ENCODE assay signal across 8 cellular contexts in the genomic region with DNA sequence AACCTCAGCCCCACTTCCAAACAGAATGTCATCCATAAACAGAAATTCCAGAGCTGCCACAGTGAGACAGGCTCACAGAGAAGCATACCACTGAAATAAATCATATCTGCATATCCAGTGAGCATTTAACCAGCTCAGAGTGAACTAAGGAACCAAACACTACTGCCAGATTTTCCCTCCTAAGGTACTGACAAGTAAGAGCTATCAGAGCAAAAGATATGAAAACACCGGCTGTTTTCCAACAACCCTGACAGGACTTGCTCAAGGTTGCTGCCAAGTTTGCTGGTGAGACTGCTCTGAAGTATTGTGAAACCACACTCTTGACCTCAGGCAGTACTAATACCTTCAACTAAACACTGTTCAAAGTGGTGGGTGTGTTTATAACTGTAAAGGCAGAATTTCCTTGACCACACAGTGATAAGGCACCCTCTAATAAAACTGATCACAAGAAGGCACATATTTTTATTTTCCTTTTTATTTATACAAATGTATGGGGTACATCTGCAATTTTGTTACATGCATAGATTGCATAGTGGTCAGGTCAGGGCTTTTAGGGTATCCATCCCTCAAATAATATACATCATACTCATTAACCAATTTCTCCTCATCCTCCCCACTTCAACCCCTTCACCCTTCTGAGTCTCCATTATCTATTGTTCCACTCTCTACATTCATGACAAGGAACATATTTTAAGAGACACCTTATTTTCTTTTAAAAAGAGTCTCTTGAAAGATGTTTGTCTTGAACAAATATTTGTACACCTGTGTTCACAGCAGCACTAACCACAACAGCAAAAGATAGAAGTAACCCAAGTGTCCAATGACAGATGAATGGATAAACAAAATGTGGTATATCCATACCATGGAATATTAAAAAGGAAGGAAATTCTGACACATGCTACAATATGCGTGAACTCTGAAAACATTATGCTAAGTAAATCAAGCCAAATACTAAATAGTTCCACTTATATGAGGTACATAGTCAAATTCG. TPM values are rescaled to one million over a fixed set of nuclear protein-coding genes. Genes with fewer than 3 reads are reported as not detected.
DNase-seq lines count a peak whose midpoint lies in the region; ATAC-seq lines count a peak whose summit lies in the region.

No MANE protein-coding gene starts in this region.

- no peak overlapping the region for H4K8ac ChIP-seq in neuronal stem cell (ENCODE audit: low read depth, low read length)

- no peak overlapping the region for H2AFZ ChIP-seq in ACC112 (ENCODE audit: low read length, unreplicated experiment)
- no peak overlapping the region for H2AFZ ChIP-seq in neuronal stem cell (ENCODE audit: low read length)

- no peak overlapping the region for H3K23ac ChIP-seq in neuronal stem cell (ENCODE audit: low read depth, low read length, poor library complexity)

- H3K27ac ChIP-seq in ACC112 (ENCODE audit: low read depth, low read length) (peak overlapping the region; percentile 75), neuronal stem cell (replicated peaks; ENCODE audit: low read length) (no peak overlapping the region)
- H3K27ac ChIP-seq in naive thymus-derived CD4-positive, alpha-beta T cell (ENCODE audit: low read depth, low read length), result no peak overlapping the region

- intact Hi-C loops in naive thymus-derived CD4-positive, alpha-beta T cell (cut with micrococcal nuclease), result loop anchor here in 1 of 2 donors (2.0 kb wide), 2 partner anchors 15 to 17 kb away; a partner anchor contains a TSS

- no peak overlapping the region for H2BK12ac ChIP-seq in neuronal stem cell (ENCODE audit: low read length)

- no peak overlapping the region for H2BK15ac ChIP-seq in neuronal stem cell (ENCODE audit: low read length)

- peaks cover 30 to 86% (median 79%) of the 10 kb centered on the region in 7 donors for H3K4me1 Mint-ChIP-seq in naive thymus-derived CD4-positive, alpha-beta T cell

- H4K91ac ChIP-seq in neuronal stem cell (ENCODE audit: low read depth, low read length, poor library complexity), result no peak overlapping the region

- no peak overlapping the region for H2BK5ac ChIP-seq in neuronal stem cell (ENCODE audit: low read length)

- peak; percentile 72 for ATAC-seq in GM18502 (IDR thresholded peaks at IDR 0.05; ENCODE audit: poor library complexity, unreplicated experiment)
- peak; percentile 64 for ATAC-seq in HG02938 (IDR thresholded peaks at IDR 0.05; ENCODE audit: unreplicated experiment)
- peak; percentile 51 for ATAC-seq in naive thymus-derived CD4-positive, alpha-beta T cell

- no peaks in the 10 kb centered on the region for H3K36me3 ChIP-seq in ACC112 (ENCODE audit: insufficient read depth, low read length)
- H3K36me3 ChIP-seq in naive thymus-derived CD4-positive, alpha-beta T cell (ENCODE audit: control insufficient read depth in 2 of 3, insufficient read depth in 3 of 3, low read length in 3 of 3), result no peaks in the 10 kb centered on the region
- H3K36me3 ChIP-seq in neuronal stem cell (replicated peaks in 1 of 2; ENCODE audit: control insufficient read depth in 2 of 2, insufficient read depth in 2 of 2, low read length in 2 of 2), result no peaks in the 10 kb centered on the region

- no peak overlapping the region for H3K4me2 ChIP-seq in neuronal stem cell (ENCODE audit: insufficient read depth, low read length, poor library complexity, severe bottlenecking)

- H3K4me3 ChIP-seq in ACC112 (ENCODE audit: low read depth, low read length) (peak overlapping the region; percentile 61), neuronal stem cell (ENCODE audit: low read length in 2 of 2) (no peak overlapping the region)
- H3K4me3 ChIP-seq in naive thymus-derived CD4-positive, alpha-beta T cell (ENCODE audit: low read length), result no peak overlapping the region

- H3K9ac ChIP-seq in neuronal stem cell (ENCODE audit: low read depth, low read length, poor library complexity), result no peak overlapping the region

- no peak overlapping the region for H3K18ac ChIP-seq in neuronal stem cell (ENCODE audit: low read length)

- H3K14ac ChIP-seq in neuronal stem cell (ENCODE audit: low read length), result no peak overlapping the region

- peak overlapping the region in 7 of 10 donors; percentile 2 to 67 (median 39) for H3K4me3 Mint-ChIP-seq in naive thymus-derived CD4-positive, alpha-beta T cell

- H3K9me3 ChIP-seq in naive thymus-derived CD4-positive, alpha-beta T cell (ENCODE audit: control insufficient read depth in 2 of 3, low read length in 3 of 3), result no peaks in the 10 kb centered on the region
- H3K9me3 ChIP-seq in neuronal stem cell (replicated peaks in 1 of 2; ENCODE audit: control insufficient read depth in 2 of 2, insufficient read depth in 1 of 2, low read depth in 1 of 2, low read length in 2 of 2), result no peaks in the 10 kb centered on the region

- no peak overlapping the region for H2AK5ac ChIP-seq in neuronal stem cell (ENCODE audit: low read depth, low read length)

- H3K9me3 Mint-ChIP-seq in naive thymus-derived CD4-positive, alpha-beta T cell, result no peaks in the 10 kb centered on the region

- DNase-seq in NOMO-1 (lab: John Stamatoyannopoulos, UW; ENCODE audit: unreplicated experiment in 2 of 2) (peak; percentile 18 to 60), dermis blood vessel endothelial cell (peak; percentile 68), neuronal stem cell (ENCODE audit: low spot score) (no peak), foreskin melanocyte (no peak)
- no peak for DNase-seq in naive thymus-derived CD4-positive, alpha-beta T cell

- H3K4me1 ChIP-seq in ACC112 (ENCODE audit: control insufficient read depth, insufficient read depth, low read length, unreplicated experiment), result peaks cover 56% of the 10 kb centered on the region
- peaks cover 29 to 31% of the 10 kb centered on the region in 2 donors for H3K4me1 ChIP-seq in naive thymus-derived CD4-positive, alpha-beta T cell (ENCODE audit: control insufficient read depth in 2 of 2, insufficient read depth in 2 of 2, low read length in 2 of 2)
- no peaks in the 10 kb centered on the region for H3K4me1 ChIP-seq in neuronal stem cell (ENCODE audit: control insufficient read depth in 2 of 2, insufficient read depth in 1 of 2, low read depth in 1 of 2, low read length in 2 of 2)

- H3K79me2 ChIP-seq in ACC112 (ENCODE audit: control insufficient read depth, insufficient read depth, low read length, unreplicated experiment), result peaks cover 19% of the 10 kb centered on the region

- H3K36me3 Mint-ChIP-seq in naive thymus-derived CD4-positive, alpha-beta T cell, result peaks cover 0 to 23% (median 4%) of the 10 kb centered on the region in 5 donors

- POLR2A ChIA-PET in naive thymus-derived CD4-positive, alpha-beta T cell (lab: Charles Lee), result interaction anchor here (1.1 to 2.0 kb wide), 3 partner anchors 14 to 16 kb away, joined by 3 to 5 read pairs (median 4); no protein-coding TSS in a partner anchor

- CTCF ChIA-PET in naive thymus-derived CD4-positive, alpha-beta T cell (lab: Charles Lee), result interaction anchor here (1.7 kb wide), 1 partner anchor 46 kb away, joined by 4 read pairs; no protein-coding TSS in a partner anchor

- H3K79me1 ChIP-seq in neuronal stem cell (ENCODE audit: low read depth, low read length), result no peaks in the 10 kb centered on the region

- H3K27ac Mint-ChIP-seq in naive thymus-derived CD4-positive, alpha-beta T cell, result peak overlapping the region in 5 of 9 donors; percentile 32 to 86 (median 68)

- no peak overlapping the region for H3K4ac ChIP-seq in neuronal stem cell (ENCODE audit: low read length)

- WGBS in neuronal stem cell (ENCODE audit: extremely low coverage in 2 of 2, insufficient read length in 2 of 2, insufficient replicate concordance in 1 of 2), 2 donors, result no CpG with 5 or more reads among the region's 3 CpGs

- H3K27me3 ChIP-seq in ACC112 (ENCODE audit: insufficient read depth, low read length), result no peaks in the 10 kb centered on the region
- H3K27me3 ChIP-seq in naive thymus-derived CD4-positive, alpha-beta T cell (ENCODE audit: control insufficient read depth in 2 of 2, insufficient read depth in 2 of 2, low read length in 2 of 2), result no peaks in the 10 kb centered on the region
- no peaks in the 10 kb centered on the region for H3K27me3 ChIP-seq in neuronal stem cell (ENCODE audit: control insufficient read depth in 3 of 3, insufficient read depth in 3 of 3, low read depth in 1 of 3, low read length in 3 of 3)

- H2BK120ac ChIP-seq in neuronal stem cell (ENCODE audit: low read depth, low read length), result no peak overlapping the region

- no peaks in the 10 kb centered on the region for H3K27me3 Mint-ChIP-seq in naive thymus-derived CD4-positive, alpha-beta T cell

RNA-seq across cellular contexts. Expression of a gene that starts 18.2 kb away (rescaled TPM):
- total RNA-seq in dermis blood vessel endothelial cell, result 64.0 and 69.3 TPM in 2 replicates
- 10 to 100 TPM; 19.6 to 45.7 (median 29.5) TPM for total RNA-seq in naive thymus-derived CD4-positive, alpha-beta T cell
- polyA plus RNA-seq in naive thymus-derived CD4-positive, alpha-beta T cell, result 10 to 100 TPM; 11.5 to 14.5 TPM
- 3.8 TPM for polyA plus RNA-seq in neuronal stem cell (2013, experiment 1 of 2)
- 3.9 TPM for polyA plus RNA-seq in neuronal stem cell (2013, experiment 2 of 2)

Comparison
In these comparisons a context has a peak if more than half of its experiments do, and no peak if none do; other contexts are left out.
1. DNase-seq: peak in NOMO-1 (2 of 2) and dermis blood vessel endothelial cell (single experiment); none in naive thymus-derived CD4-positive, alpha-beta T cell (0 of 9), neuronal stem cell (single experiment) and foreskin melanocyte (single experiment).
2. Peak in every context shown above with its lines, with median percentiles within 50 percentile points of each other: ATAC-seq.